ENCODE assay signal across 19 cellular contexts in genomic region chr14:38605193-38606114, GRCh38.
DNase-seq lines count a peak whose midpoint lies in the region; ATAC-seq and TF ChIP-seq lines count a peak whose summit lies in the region.
"Had no signal": no experiment of that assay in that cellular context is flagged by ENCODE, and none has a peak within 500 bp of the region (broad histone marks: within the 10 kb centered on the region; RNA-seq: fewer than 3 reads in every experiment).

No MANE protein-coding gene starts in this region.

- H3K4me3 ChIP-seq in A673 (ENCODE audit: low read depth, low read length, poor library complexity, severe bottlenecking) = no peak overlapping the region
- no peak overlapping the region for H3K4me3 ChIP-seq in fibroblast of pulmonary artery (replicated peaks; ENCODE audit: low read depth, low read length)
- H3K4me3 ChIP-seq in tibial nerve = no peak overlapping the region
- H3K4me3 ChIP-seq: lung, sigmoid colon had no signal

- H3K27ac Mint-ChIP-seq in H9 = no peak overlapping the region
- no peak overlapping the region for H3K27ac Mint-ChIP-seq in stimulated activated effector memory CD8-positive, alpha-beta T cell treated with anti-CD3 and anti-CD28 coated beads, Interleukin-12 subunit alpha, Interleukin-12 subunit beta, amount 100 ng/mL, for 72 hours
- H3K27ac Mint-ChIP-seq: activated naive CD4-positive, alpha-beta T cell treated with anti-CD3 and anti-CD28 coated beads for 36 hours; brain had no signal

- no peak overlapping the region for H4K8ac ChIP-seq in H9 (replicated peaks; ENCODE audit: insufficient read length, low read depth, low read length)

- H4K20me1 ChIP-seq in H9 (ENCODE audit: control insufficient read depth, insufficient read depth, insufficient read length) = no peaks in the 10 kb centered on the region

- peaks cover 17% of the 10 kb centered on the region; the same call in 1 of the 2 replicates for H3K27me3 Mint-ChIP-seq in H9 (ENCODE audit: low read depth)
- H3K27me3 Mint-ChIP-seq: brain had no signal

- peaks cover 4 to 9% of the 10 kb centered on the region in 2 experiments; a peak in 4 of 5 replicates for H3K9me3 Mint-ChIP-seq in H9
- H3K9me3 Mint-ChIP-seq in stimulated activated effector memory CD8-positive, alpha-beta T cell treated with anti-CD3 and anti-CD28 coated beads, Interleukin-12 subunit alpha, Interleukin-12 subunit beta, amount 100 ng/mL, for 72 hours = peaks cover 8% of the 10 kb centered on the region
- H3K9me3 Mint-ChIP-seq: activated naive CD4-positive, alpha-beta T cell treated with anti-CD3 and anti-CD28 coated beads for 36 hours had no signal

- WGBS in H9 (ENCODE audit: extremely low coverage, insufficient read length, low lambda C conversion rate) = no CpG with 5 or more reads among the region's 3 CpGs
- 83 to 87% methylated on average over 3 of the region's 3 CpGs for WGBS in tibial nerve, 2 donors

- no TSS peak for BruUV-seq in A673 (replicated peaks; lab: Mats Ljungman, UMichigan)

- no peaks in the 10 kb centered on the region for H3K23me2 ChIP-seq in H9 (ENCODE audit: insufficient read length, low read depth, low read length, poor library complexity, severe bottlenecking)

- H3T11ph ChIP-seq in H9 (ENCODE audit: low read length) = no peak overlapping the region

- POLR2A ChIA-PET in A673 (lab: Charles Lee; ENCODE audit: low non-redundant PET) = no interaction called here

- no peak overlapping the region for H3K4me3 Mint-ChIP-seq in H9
- H3K4me3 Mint-ChIP-seq in stimulated activated effector memory CD8-positive, alpha-beta T cell treated with anti-CD3 and anti-CD28 coated beads, Interleukin-12 subunit alpha, Interleukin-12 subunit beta, amount 100 ng/mL, for 72 hours = no peak overlapping the region
- H3K4me3 Mint-ChIP-seq: activated naive CD4-positive, alpha-beta T cell treated with anti-CD3 and anti-CD28 coated beads for 36 hours; brain had no signal

- H3K4ac ChIP-seq in H9 (ENCODE audit: low read depth, low read length) = no peak overlapping the region

- H3K4me1 ChIP-seq in A673 (ENCODE audit: insufficient read depth, low read length, poor library complexity, severe bottlenecking) (no peaks in the 10 kb centered on the region), H9 (ENCODE audit: insufficient read depth, low read length) (no peaks in the 10 kb centered on the region), tibial nerve (no peaks in the 10 kb centered on the region)
- H3K4me1 ChIP-seq: foreskin keratinocyte, sigmoid colon had no signal

- H3K36me3 ChIP-seq in A673 (ENCODE audit: insufficient read depth, low read length, poor library complexity, severe bottlenecking) (no peaks in the 10 kb centered on the region), tibial nerve (no peaks in the 10 kb centered on the region)
- H3K36me3 ChIP-seq: sigmoid colon had no signal

- DNase-seq in A673 (ENCODE audit: low spot score) (peak; percentile 20), H9 (no peak), RKO (ENCODE audit: low spot score) (peak; percentile 3), fibroblast of pulmonary artery (ENCODE audit: low read depth) (peak; percentile 10), tibial nerve (ENCODE audit: low spot score in 2 of 2) (no peak), left cardiac atrium (no peak)
- no peak for DNase-seq in activated CD4-positive, alpha-beta T cell treated with anti-CD3 and anti-CD28 coated beads, Interleukin-2, amount 50 U/mL, for 48 hours
- DNase-seq in stimulated activated effector memory CD8-positive, alpha-beta T cell treated with anti-CD3 and anti-CD28 coated beads, Interleukin-12 subunit alpha, Interleukin-12 subunit beta, amount 100 ng/mL, for 72 hours (ENCODE audit: low spot score in 2 of 2) = no peak
- DNase-seq: activated CD4-positive, alpha-beta T cell treated with anti-CD3 and anti-CD28 coated beads for 1 hour; activated CD8-positive, alpha-beta memory T cell treated with anti-CD3 and anti-CD28 coated beads, Interleukin-2, amount 50 U/mL, for 48 hours; activated naive CD4-positive, alpha-beta T cell treated with anti-CD3 and anti-CD28 coated beads for 36 hours; foreskin keratinocyte; NCI-H1105; NCI-H345; sigmoid colon; stimulated activated CD4-positive, alpha-beta T cell treated with anti-CD3 and anti-CD28 coated beads, Interleukin-4, amount 100 ng/mL, for 1 hour; trophoblast cell had no signal

- 0 out of 7 replicates have a peak, but pooled peaks cover 0 to 4% (median 0%) of the 10 kb centered on the region in 3 experiments for H3K36me3 Mint-ChIP-seq in H9 (ENCODE audit: insufficient read depth in 1 of 3, low read depth in 3 of 3)
- H3K36me3 Mint-ChIP-seq in stimulated activated effector memory CD8-positive, alpha-beta T cell treated with anti-CD3 and anti-CD28 coated beads, Interleukin-12 subunit alpha, Interleukin-12 subunit beta, amount 100 ng/mL, for 72 hours = no peaks in the 10 kb centered on the region
- H3K36me3 Mint-ChIP-seq: brain had no signal

- peaks cover 5% of the 10 kb centered on the region for H3K9me3 ChIP-seq in A673 (ENCODE audit: low read depth, low read length, poor library complexity, severe bottlenecking)
- no peaks in the 10 kb centered on the region for H3K9me3 ChIP-seq in H9 (ENCODE audit: control insufficient read depth, low read depth, low read length)
- peaks cover 0 to 8% (median 0%) of the 10 kb centered on the region in 4 donors for H3K9me3 ChIP-seq in tibial nerve
- H3K9me3 ChIP-seq: sigmoid colon had no signal

- TF ChIP-seq EP300 in tibial nerve (IDR thresholded peaks at IDR 0.05) = no peak

- no peaks in the 10 kb centered on the region for H3K79me1 ChIP-seq in H9 (ENCODE audit: insufficient read depth, low read depth, low read length, poor library complexity, severe bottlenecking)

- no peak overlapping the region for H2BK5ac ChIP-seq in H9 (ENCODE audit: insufficient read length, low read length)

- intact Hi-C loops in A673 (cut with micrococcal nuclease; ENCODE audit: unreplicated experiment) (loop anchor here (5.0 to 10.0 kb wide), 3 partner anchors 398 to 701 kb away; partner anchors contain the start of gene SSTR1), left cardiac atrium (cut with DNase I) (no loop called here)

- no peak overlapping the region for H3K9ac ChIP-seq in H9 (ENCODE audit: extremely low read depth, insufficient read length, low read length)

- no peak overlapping the region for H4K5ac ChIP-seq in H9 (ENCODE audit: insufficient read length, low read depth, low read length)

- H4K91ac ChIP-seq in H9 (ENCODE audit: insufficient read length, low read depth, low read length) = no peak overlapping the region

- H3K79me2 ChIP-seq in H9 (ENCODE audit: insufficient read depth, low read length) = no peaks in the 10 kb centered on the region

- H3K18ac ChIP-seq in H9 (ENCODE audit: insufficient read length, low read depth, low read length) = no peak overlapping the region

- H2BK20ac ChIP-seq in H9 (ENCODE audit: low read depth, low read length, poor library complexity, severe bottlenecking) = no peak overlapping the region

- H3K27me3 ChIP-seq in A673 (replicated peaks; ENCODE audit: insufficient read depth, low read depth, low read length, poor library complexity) = no peaks in the 10 kb centered on the region
- no peaks in the 10 kb centered on the region for H3K27me3 ChIP-seq in H9 (ENCODE audit: insufficient read depth, low read length)
- H3K27me3 ChIP-seq in tibial nerve = no peaks in the 10 kb centered on the region
- H3K27me3 ChIP-seq: foreskin keratinocyte, sigmoid colon had no signal

- no peak overlapping the region for H2BK15ac ChIP-seq in H9 (ENCODE audit: low read depth, low read length)

- no peak overlapping the region for H3K14ac ChIP-seq in H9 (ENCODE audit: insufficient read depth, low read length)

- H3K4me1 Mint-ChIP-seq in H9 = peaks cover under 1 to 3% of the 10 kb centered on the region in 2 experiments; a peak in 3 of 4 replicates
- H3K4me1 Mint-ChIP-seq in stimulated activated effector memory CD8-positive, alpha-beta T cell treated with anti-CD3 and anti-CD28 coated beads, Interleukin-12 subunit alpha, Interleukin-12 subunit beta, amount 100 ng/mL, for 72 hours = no peaks in the 10 kb centered on the region
- H3K4me1 Mint-ChIP-seq: brain had no signal

- no peak overlapping the region for H2AK5ac ChIP-seq in H9 (ENCODE audit: insufficient read length, low read length)

- no peak for ATAC-seq in left cardiac atrium
- ATAC-seq in stimulated activated effector memory CD8-positive, alpha-beta T cell treated with anti-CD3 and anti-CD28 coated beads, Interleukin-12 subunit alpha, Interleukin-12 subunit beta, amount 100 ng/mL, for 72 hours = no peak
- ATAC-seq: foreskin keratinocyte had no signal

- no peak overlapping the region for H3K23ac ChIP-seq in H9 (ENCODE audit: insufficient read length, low read depth, low read length)

- H2AFZ ChIP-seq in H9 (ENCODE audit: low read length) = no peak overlapping the region

- TF ChIP-seq POLR2A in tibial nerve (IDR thresholded peaks at IDR 0.05) = no peak

- H2BK12ac ChIP-seq in H9 (ENCODE audit: insufficient read length, low read depth, low read length) = no peak overlapping the region

- H3K27ac ChIP-seq in A673 (ENCODE audit: low read depth, low read length, poor library complexity, severe bottlenecking) (no peak overlapping the region), H9 (ENCODE audit: insufficient read length, low read depth, low read length) (no peak overlapping the region), tibial nerve (no peak overlapping the region)
- H3K27ac ChIP-seq: foreskin keratinocyte, sigmoid colon had no signal

- TF ChIP-seq CTCF in A673 (conservative IDR thresholded peaks at IDR 0.05; ENCODE audit: low read depth, low read length) (peak; percentile 43; the same call in 1 of the 2 replicates), H9 (conservative IDR thresholded peaks at IDR 0.05) (peak; percentile 61), fibroblast of pulmonary artery (IDR thresholded peaks at IDR 0.05; ENCODE audit: low read length, missing control alignments) (peak; percentile 11), tibial nerve (IDR thresholded peaks at IDR 0.05) (no peak)

- CTCF ChIA-PET in A673 (lab: Charles Lee) = no interaction called here

- H2BK120ac ChIP-seq in H9 (ENCODE audit: low read depth, low read length, poor library complexity, severe bottlenecking) = no peak overlapping the region

- no peak overlapping the region for H3K56ac ChIP-seq in H9 (ENCODE audit: insufficient read length, low read depth, low read length)

- no peak overlapping the region for H3K4me2 ChIP-seq in H9 (ENCODE audit: insufficient read depth, insufficient read length, low read length)

Comparison
In these comparisons a context has a peak if more than half of its experiments do, and no peak if none do; other contexts are left out.
1. DNase-seq: peak in A673 (single experiment), RKO (single experiment) and fibroblast of pulmonary artery (single experiment); none in H9 (single experiment), tibial nerve (0 of 2), left cardiac atrium (single experiment), activated CD4-positive, alpha-beta T cell treated with anti-CD3 and anti-CD28 coated beads, Interleukin-2, amount 50 U/mL, for 48 hours (0 of 2) and stimulated activated effector memory CD8-positive, alpha-beta T cell treated with anti-CD3 and anti-CD28 coated beads, Interleukin-12 subunit alpha, Interleukin-12 subunit beta, amount 100 ng/mL, for 72 hours (0 of 2).
2. CTCF ChIP-seq: peak in A673 (single experiment), H9 (single experiment) and fibroblast of pulmonary artery (single experiment); none in tibial nerve (0 of 5).